ENCODE assay signal across 8 cellular contexts in genomic region chr22:38706885-38707180, GRCh38. TPM values are rescaled to one million over a fixed set of nuclear protein-coding genes. Genes with fewer than 3 reads are reported as not detected.
A peak's percentile ranks its signal among the peaks of the same experiment; 100 is the strongest.
DNase-seq lines count a peak whose midpoint lies in the region; ATAC-seq and TF ChIP-seq lines count a peak whose summit lies in the region.

No MANE protein-coding gene starts in this region.

- no peaks in the 10 kb centered on the region for H3K36me3 ChIP-seq in Caco-2 (ENCODE audit: control insufficient read depth, insufficient read depth, low read length)
- peaks cover 4% of the 10 kb centered on the region; the same call in 1 of the 2 replicates for H3K36me3 ChIP-seq in Panc1 (ENCODE audit: control insufficient read depth, insufficient read depth, low read length)
- no peaks in the 10 kb centered on the region for H3K36me3 ChIP-seq in parathyroid adenoma (ENCODE audit: control insufficient read depth, insufficient read depth, low read length)

- intact Hi-C loops in Caco-2 (cut with micrococcal nuclease; ENCODE audit: unreplicated experiment) = loop anchor here (5.0 kb wide), 1 partner anchor 50 kb away; the partner anchor contains the start of gene SUN2
- intact Hi-C loops in Panc1 (cut with micrococcal nuclease; ENCODE audit: unreplicated experiment) = no loop called here

- no peaks in the 10 kb centered on the region for H3K9me3 ChIP-seq in Caco-2
- no peaks in the 10 kb centered on the region for H3K9me3 ChIP-seq in Panc1 (ENCODE audit: control insufficient read depth, insufficient read depth, low read depth, low read length)
- no peaks in the 10 kb centered on the region for H3K9me3 ChIP-seq in parathyroid adenoma (ENCODE audit: control insufficient read depth, low read length)

- no peaks in the 10 kb centered on the region for H3K9me3 Mint-ChIP-seq in Caco-2 (ENCODE audit: unreplicated experiment)

- H3K27ac ChIP-seq in Panc1 (ENCODE audit: low read length) (peak overlapping the region; percentile 87), parathyroid adenoma (peak overlapping the region; percentile 79)

- peaks cover 22% of the 10 kb centered on the region for H3K79me2 ChIP-seq in parathyroid adenoma

- TF ChIP-seq CTCF in Caco-2 (IDR thresholded peaks at IDR 0.05; ENCODE audit: insufficient read depth in 1 of 2, low read depth in 1 of 2, low read length in 1 of 2, severe bottlenecking in 1 of 2, unreplicated experiment in 1 of 2) (no peak), Panc1 (IDR thresholded peaks at IDR 0.05) (no peak), epithelial cell of proximal tubule (conservative IDR thresholded peaks at IDR 0.05; ENCODE audit: low read depth, low read length) (no peak), parathyroid adenoma (IDR thresholded peaks at IDR 0.05) (no peak)

- peaks cover 18% of the 10 kb centered on the region for H3K4me1 Mint-ChIP-seq in Caco-2 (ENCODE audit: low read depth, unreplicated experiment)

- H3K36me3 Mint-ChIP-seq in Caco-2 (ENCODE audit: insufficient read depth, unreplicated experiment) = peaks cover 29% of the 10 kb centered on the region

- H3K9ac ChIP-seq in parathyroid adenoma = no peak overlapping the region

- H3K27me3 Mint-ChIP-seq in Caco-2 (ENCODE audit: insufficient read depth, unreplicated experiment) = no peaks in the 10 kb centered on the region

- BruUV-seq in Caco-2 (replicated peaks; lab: Mats Ljungman, UMichigan) (no TSS peak), Panc1 (replicated peaks; lab: Mats Ljungman, UMichigan) (no TSS peak)

- in situ Hi-C loops in Panc1 (cut with HindIII; ENCODE audit: low pct_unique_long_range_greater_than_20kb, low sequenced_read_pairs) = no loop called here
- in situ Hi-C loops in ACHN (cut with HindIII; ENCODE audit: low pct_ligation_motif_present, low pct_unique_long_range_greater_than_20kb, low sequenced_read_pairs) = no loop called here

- H2AFZ ChIP-seq in parathyroid adenoma = peak overlapping the region; percentile 66

- POLR2A ChIA-PET in Caco-2 (lab: Charles Lee) = interaction anchor here (1.0 to 1.2 kb wide), 2 partner anchors 8 to 13 kb away, joined by 4 read pairs; no protein-coding TSS in a partner anchor
- POLR2A ChIA-PET in Panc1 (lab: Charles Lee) = no interaction called here

- H3K4me2 ChIP-seq in parathyroid adenoma (ENCODE audit: low read length) = peak overlapping the region; percentile 74

- H3K4me3 Mint-ChIP-seq in Caco-2 (ENCODE audit: unreplicated experiment) = peak overlapping the region; percentile 89

- H3K27ac Mint-ChIP-seq in Caco-2 (ENCODE audit: unreplicated experiment) = peak overlapping the region; percentile 81

- H3K27me3 ChIP-seq in Caco-2 (replicated peaks; ENCODE audit: control insufficient read depth, insufficient read depth, low read length) (no peaks in the 10 kb centered on the region), Panc1 (ENCODE audit: control insufficient read depth, insufficient read depth, low read length) (no peaks in the 10 kb centered on the region), parathyroid adenoma (ENCODE audit: control insufficient read depth, insufficient read depth, low read length) (no peaks in the 10 kb centered on the region)

- CTCF ChIA-PET in Caco-2 (lab: Charles Lee) = interaction anchor here (0.5 to 0.6 kb wide), 2 partner anchors 40 to 57 kb away, joined by 3 to 4 read pairs; no protein-coding TSS in a partner anchor
- CTCF ChIA-PET in Panc1 (lab: Charles Lee) = no interaction called here

- DNase-seq in Caco-2 = no peak
- no peak for DNase-seq in Panc1 (ENCODE audit: low read depth, low spot score)
- DNase-seq in epithelial cell of proximal tubule (ENCODE audit: low read depth) = no peak
- DNase-seq in ACHN = no peak
- DNase-seq in Ammon's horn (ENCODE audit: low spot score) = no peak

- H3K4me3 ChIP-seq in Caco-2 (ENCODE audit: low read depth, low read length) (peak overlapping the region; percentile 97), Panc1 (ENCODE audit: low read depth in 2 of 2, low read length in 2 of 2) (peak overlapping the region; percentile 69 to 86), epithelial cell of proximal tubule (ENCODE audit: low read depth, low read length) (peak overlapping the region; percentile 92), parathyroid adenoma (ENCODE audit: low read depth, low read length) (peak overlapping the region; percentile 73)

- ATAC-seq in Panc1 (no peak), GM18519 (IDR thresholded peaks at IDR 0.05; ENCODE audit: low FRiP score, unreplicated experiment) (no peak), HG02870 (IDR thresholded peaks at IDR 0.05; ENCODE audit: unreplicated experiment) (no peak)

- H3K4me1 ChIP-seq in Caco-2 = peaks cover 13% of the 10 kb centered on the region
- peaks cover 13% of the 10 kb centered on the region for H3K4me1 ChIP-seq in Panc1 (ENCODE audit: control insufficient read depth, insufficient read depth, low read length)
- H3K4me1 ChIP-seq in parathyroid adenoma = peaks cover 5% of the 10 kb centered on the region

RNA-seq across cellular contexts. Expression of gene GTPBP1, which starts 1.1 kb away (rescaled TPM):
- total RNA-seq in Caco-2 (2022) (47.2 and 48.0 TPM in 2 replicates), Panc1 (2021; ENCODE audit: unreplicated experiment) (25.5 TPM), epithelial cell of proximal tubule (27.8 and 36.2 TPM in 2 replicates)
- 19.5 TPM for polyA plus RNA-seq in Panc1 (2012; ENCODE audit: insufficient read length)

RNA-seq across cellular contexts. Expression of gene JOSD1, which starts 6.1 kb away (rescaled TPM):
- total RNA-seq in Caco-2 (2022) = 50.3 and 55.3 TPM in 2 replicates
- 35.1 TPM for total RNA-seq in Panc1 (2021; ENCODE audit: unreplicated experiment)
- polyA plus RNA-seq in Panc1 (2012; ENCODE audit: insufficient read length) = 34.5 TPM
- 70.9 and 89.6 TPM in 2 replicates for total RNA-seq in epithelial cell of proximal tubule

RNA-seq across cellular contexts. Expression of gene TOMM22, which starts 25.1 kb away (rescaled TPM):
- 113 and 114 TPM in 2 replicates for total RNA-seq in Caco-2 (2022)
- total RNA-seq in Panc1 (2021; ENCODE audit: unreplicated experiment) = 111 TPM
- 56.0 TPM for polyA plus RNA-seq in Panc1 (2012; ENCODE audit: insufficient read length)
- 67.6 and 99.6 TPM in 2 replicates for total RNA-seq in epithelial cell of proximal tubule

RNA-seq across cellular contexts. Expression of gene SUN2, which starts 49.0 kb away (rescaled TPM):
- 61.9 and 67.8 TPM in 2 replicates for total RNA-seq in Caco-2 (2022)
- 45.1 TPM for total RNA-seq in Panc1 (2021; ENCODE audit: unreplicated experiment)
- 46.4 TPM for polyA plus RNA-seq in Panc1 (2012; ENCODE audit: insufficient read length)
- total RNA-seq in epithelial cell of proximal tubule = 67.8 and 88.2 TPM in 2 replicates

RNA-seq across cellular contexts. Expression of gene CBY1, which starts 50.4 kb away (rescaled TPM):
- total RNA-seq in Caco-2 (2022) (22.8 and 28.3 TPM in 2 replicates), Panc1 (2021; ENCODE audit: unreplicated experiment) (20.4 TPM), epithelial cell of proximal tubule (26.1 and 28.9 TPM in 2 replicates)
- 21.5 TPM for polyA plus RNA-seq in Panc1 (2012; ENCODE audit: insufficient read length)
